Comparison of ENCODE assay signal across 8 cellular contexts in genomic region chr3:13091898-13092620, GRCh38. TPM values are rescaled to one million over a fixed set of nuclear protein-coding genes. Genes with fewer than 3 reads are reported as not detected.
DNase-seq lines count a peak whose midpoint lies in the region; ATAC-seq and TF ChIP-seq lines count a peak whose summit lies in the region.

No MANE protein-coding gene starts in this region.

- H3K4me2 ChIP-seq in Loucy (ENCODE audit: low read depth, low read length, poor library complexity, severe bottlenecking) (no peak overlapping the region), hepatocyte (no peak overlapping the region)

- no peaks in the 10 kb centered on the region for H3K27me3 ChIP-seq in CD4-positive, alpha-beta T cell (ENCODE audit: control insufficient read depth, insufficient read depth, low read length)
- no peaks in the 10 kb centered on the region for H3K27me3 ChIP-seq in Loucy (ENCODE audit: insufficient read depth, low read length, poor library complexity, severe bottlenecking)
- no peaks in the 10 kb centered on the region for H3K27me3 ChIP-seq in ascending aorta
- no peaks in the 10 kb centered on the region for H3K27me3 ChIP-seq in hepatocyte

- no peaks in the 10 kb centered on the region for H3F3A ChIP-seq in Loucy (ENCODE audit: low read depth)

- H3K9me3 ChIP-seq in CD4-positive, alpha-beta T cell (ENCODE audit: control insufficient read depth, low read length) = no peaks in the 10 kb centered on the region
- H3K9me3 ChIP-seq in Loucy (ENCODE audit: insufficient read depth, low read depth, low read length) (no peaks in the 10 kb centered on the region), ascending aorta (no peaks in the 10 kb centered on the region), hepatocyte (ENCODE audit: low read depth) (no peaks in the 10 kb centered on the region)

- no peaks in the 10 kb centered on the region for H3K9me2 ChIP-seq in Loucy (replicated peaks; ENCODE audit: low read depth, low read length)
- H3K9me2 ChIP-seq in hepatocyte (replicated peaks; ENCODE audit: insufficient read depth) = no peaks in the 10 kb centered on the region

- no peak overlapping the region for H3K4me3 ChIP-seq in Loucy (ENCODE audit: low read length, poor library complexity, severe bottlenecking)
- H3K4me3 ChIP-seq in ascending aorta = peak overlapping the region in 1 of 2 donors; percentile 23
- no peak overlapping the region for H3K4me3 ChIP-seq in hepatocyte
- no peak overlapping the region for H3K4me3 ChIP-seq in skeletal muscle cell (ENCODE audit: low read depth, low read length)

- H4K20me1 ChIP-seq in Loucy (ENCODE audit: insufficient read depth, low read length, poor library complexity, severe bottlenecking) = no peaks in the 10 kb centered on the region
- H4K20me1 ChIP-seq in hepatocyte (ENCODE audit: insufficient read depth, poor library complexity, severe bottlenecking) = no peaks in the 10 kb centered on the region

- TF ChIP-seq CTCF in CD4-positive, alpha-beta T cell (IDR thresholded peaks at IDR 0.05) = peak; percentile 94
- peak; percentile 92 for TF ChIP-seq CTCF in Loucy (conservative IDR thresholded peaks at IDR 0.05; ENCODE audit: low read length)
- peak; percentile 88 to 95 (median 94) for TF ChIP-seq CTCF in ascending aorta (IDR thresholded peaks at IDR 0.05)
- peak; percentile 91 for TF ChIP-seq CTCF in hepatocyte (IDR thresholded peaks at IDR 0.05; ENCODE audit: poor library complexity)

- H3K9ac ChIP-seq in Loucy (ENCODE audit: low read depth, low read length, poor library complexity, severe bottlenecking) = no peak overlapping the region

- no peaks in the 10 kb centered on the region for H3K9me3 Mint-ChIP-seq in CD4-positive, alpha-beta T cell

- 32% methylated on average over 17 of the region's 20 CpGs for WGBS in hepatocyte (ENCODE audit: low lambda C conversion rate, missing lambda C conversion rate)

- H3K36me3 ChIP-seq in Loucy (ENCODE audit: insufficient read depth, low read length) (no peaks in the 10 kb centered on the region), ascending aorta (no peaks in the 10 kb centered on the region), hepatocyte (replicated peaks; ENCODE audit: insufficient read depth, low read depth) (no peaks in the 10 kb centered on the region)

- CTCF ChIA-PET in CD4-positive, alpha-beta T cell (lab: Charles Lee) = interaction anchor here (0.6 to 1.2 kb wide), 12 partner anchors 10 to 556 kb away, joined by 3 to 13 read pairs (median 4); partner anchors contain the start of gene HDAC11

- H2AFZ ChIP-seq in Loucy (ENCODE audit: low read length) (no peak overlapping the region; the same call in 1 of the 2 replicates), hepatocyte (no peak overlapping the region)

- H3K4me1 Mint-ChIP-seq in CD4-positive, alpha-beta T cell (ENCODE audit: low read depth) = peaks cover 6% of the 10 kb centered on the region

- H3K79me2 ChIP-seq in Loucy (ENCODE audit: insufficient read depth, low read length) = no peaks in the 10 kb centered on the region
- no peaks in the 10 kb centered on the region for H3K79me2 ChIP-seq in hepatocyte

- peak; percentile 63 to 85 (median 77) for DNase-seq in CD4-positive, alpha-beta T cell
- DNase-seq in T1000 (lab: John Stamatoyannopoulos, UW) (peak; percentile 10), ascending aorta (ENCODE audit: low spot score in 2 of 2) (peak in 1 of 2 donors; percentile 90), hepatocyte (ENCODE audit: low spot score) (peak; percentile 87), skeletal muscle cell (ENCODE audit: low read depth) (peak; percentile 11)

- no peaks in the 10 kb centered on the region for H3K36me3 Mint-ChIP-seq in CD4-positive, alpha-beta T cell (ENCODE audit: low read depth)

- H3K4me1 ChIP-seq in Loucy (ENCODE audit: insufficient read depth, low read length, poor library complexity, severe bottlenecking) = peaks cover 39% of the 10 kb centered on the region
- no peaks in the 10 kb centered on the region for H3K4me1 ChIP-seq in ascending aorta
- no peaks in the 10 kb centered on the region for H3K4me1 ChIP-seq in hepatocyte (ENCODE audit: insufficient read depth)

- POLR2A ChIA-PET in CD4-positive, alpha-beta T cell (lab: Charles Lee) = interaction anchor here (0.7 to 1.1 kb wide), 6 partner anchors 8 to 557 kb away, joined by 3 to 4 read pairs (median 3); no protein-coding TSS in a partner anchor

- intact Hi-C loops in CD4-positive, alpha-beta T cell (cut with DNase I, micrococcal nuclease) = loop anchor here (1.0 to 10.0 kb wide), 7 partner anchors 360 to 795 kb away; no protein-coding TSS in a partner anchor
- intact Hi-C loops in ascending aorta (cut with DNase I) = loop anchor here (1.0 to 5.0 kb wide), 3 partner anchors 190 to 557 kb away; no protein-coding TSS in a partner anchor

- ATAC-seq in CD4-positive, alpha-beta T cell (ENCODE audit: poor library complexity) = peak; percentile 93
- peak; percentile 43 for ATAC-seq in GM21423 (IDR thresholded peaks at IDR 0.05; ENCODE audit: unreplicated experiment)
- no peak for ATAC-seq in GM18517 (IDR thresholded peaks at IDR 0.05; ENCODE audit: unreplicated experiment)

- no peak overlapping the region for H3K27ac ChIP-seq in CD4-positive, alpha-beta T cell (ENCODE audit: low read depth, low read length)
- H3K27ac ChIP-seq in ascending aorta = no peak overlapping the region
- H3K27ac ChIP-seq in hepatocyte = no peak overlapping the region

- H3K27me3 Mint-ChIP-seq in CD4-positive, alpha-beta T cell = peaks cover 18% of the 10 kb centered on the region

- H3K27ac Mint-ChIP-seq in CD4-positive, alpha-beta T cell = no peak overlapping the region

- no peak overlapping the region for H3K4me3 Mint-ChIP-seq in CD4-positive, alpha-beta T cell

RNA-seq across cellular contexts. Expression of gene IQSEC1, which starts 18.8 kb away (rescaled TPM):
- total RNA-seq in CD4-positive, alpha-beta T cell = 100 to 1,000 TPM; 102 to 108 TPM
- total RNA-seq in ascending aorta (148 TPM), hepatocyte (18.7 and 24.7 TPM in 2 replicates)
- 20.3 and 21.2 TPM in 2 replicates for polyA plus RNA-seq in hepatocyte
